9 cellular contexts compared by ENCODE assay signal in genomic region chr16:9092963-9093477, GRCh38. TPM values are rescaled to one million over a fixed set of nuclear protein-coding genes. Genes with fewer than 3 reads are reported as not detected.
DNase-seq lines count a peak whose midpoint lies in the region; ATAC-seq, FAIRE-seq and TF ChIP-seq lines count a peak whose summit lies in the region.
"Had no signal": no experiment of that assay in that cellular context is flagged by ENCODE, and none has a peak within 500 bp of the region (broad histone marks: within the 10 kb centered on the region; RNA-seq: fewer than 3 reads in every experiment).

No MANE protein-coding gene starts in this region.

- no peak overlapping the region for H2AFZ ChIP-seq in astrocyte (ENCODE audit: low read depth, low read length)

- peaks cover 23% of the 10 kb centered on the region for H3K4me1 Mint-ChIP-seq in astrocyte (ENCODE audit: low read depth, unreplicated experiment)

- no peaks in the 10 kb centered on the region for H3K27me3 Mint-ChIP-seq in astrocyte (ENCODE audit: low read depth, unreplicated experiment)

- H3K4me3 Mint-ChIP-seq in astrocyte (ENCODE audit: unreplicated experiment), result peak overlapping the region; percentile 99

- H3K4me2 ChIP-seq in astrocyte (ENCODE audit: low read length), result peak overlapping the region; percentile 94

- DNase-seq in NT2/D1 (ENCODE audit: low read depth, low spot score), result no peak
- DNase-seq in astrocyte (ENCODE audit: low read depth), result no peak
- peak; percentile 57 for DNase-seq in islet precursor cell
- DNase-seq in stimulated activated CD8-positive, alpha-beta memory T cell treated with anti-CD3 and anti-CD28 coated beads, Interleukin-4, amount 100 ng/mL, for 48 hours, result peak; percentile 54
- DNase-seq in MV-4-11 (lab: John Stamatoyannopoulos, UW), result no peak
- DNase-seq in GM20000 (ENCODE audit: low spot score), result no peak

- H3K27ac Mint-ChIP-seq in astrocyte (ENCODE audit: unreplicated experiment), result peak overlapping the region; percentile 99

- H4K20me1 ChIP-seq in astrocyte (ENCODE audit: insufficient read depth, low read length), result peaks cover 56% of the 10 kb centered on the region

- peak overlapping the region; percentile 89 for H3K27ac ChIP-seq in astrocyte (ENCODE audit: low read depth, low read length)

- H3K4me3 ChIP-seq in GM08714 (ENCODE audit: low read length) (peak overlapping the region; percentile 86), NT2/D1 (ENCODE audit: insufficient read length, low read depth) (peak overlapping the region; percentile 99), astrocyte (ENCODE audit: insufficient read depth, low read depth, low read length) (peak overlapping the region; percentile 80)

- H3K9me3 ChIP-seq in NT2/D1 (ENCODE audit: insufficient read depth, low read length) (no peaks in the 10 kb centered on the region), astrocyte (ENCODE audit: insufficient read depth, low read depth, low read length) (no peaks in the 10 kb centered on the region)

- H3K4me1 ChIP-seq in NT2/D1 (ENCODE audit: insufficient read depth, insufficient read length) (no peaks in the 10 kb centered on the region), astrocyte (ENCODE audit: insufficient read depth, low read length) (peaks cover 30% of the 10 kb centered on the region)

- H3K27me3 ChIP-seq in NT2/D1 (ENCODE audit: insufficient read depth, insufficient read length) (no peaks in the 10 kb centered on the region), astrocyte (ENCODE audit: insufficient read depth, low read length) (no peaks in the 10 kb centered on the region)

- TF ChIP-seq CTCF in astrocyte (IDR thresholded peaks at IDR 0.05; ENCODE audit: insufficient read depth, low read depth, low read length) (no peak), GM20000 (IDR thresholded peaks at IDR 0.05; ENCODE audit: extremely low read depth, missing control alignments) (no peak)

- FAIRE-seq in astrocyte (lab: Jason Lieb, UNC), result no peak
- FAIRE-seq: TTC549 had no signal

- peaks cover 18% of the 10 kb centered on the region for H3K36me3 Mint-ChIP-seq in astrocyte (ENCODE audit: low read depth, unreplicated experiment)

- peaks cover 65% of the 10 kb centered on the region for H3K79me2 ChIP-seq in astrocyte (ENCODE audit: insufficient read depth, low read length)

- no peaks in the 10 kb centered on the region for H3K9me3 Mint-ChIP-seq in astrocyte (ENCODE audit: unreplicated experiment)

- peaks cover 53% of the 10 kb centered on the region for H3K36me3 ChIP-seq in NT2/D1 (ENCODE audit: insufficient read depth, insufficient read length, low read length)
- peaks cover 9% of the 10 kb centered on the region for H3K36me3 ChIP-seq in astrocyte (ENCODE audit: insufficient read depth, low read length)

- H3K9ac ChIP-seq in NT2/D1 (ENCODE audit: insufficient read length, low read depth) (peak overlapping the region; percentile 100), astrocyte (ENCODE audit: low read length) (peak overlapping the region; percentile 91)

- ATAC-seq in GM21447 (IDR thresholded peaks at IDR 0.05; ENCODE audit: unreplicated experiment), result no peak

RNA-seq across cellular contexts. Expression of gene HAPSTR1, which starts 1.6 kb away (rescaled TPM):
- total RNA-seq in astrocyte, result 97.7 and 99.5 TPM in 2 replicates

Comparison
In these comparisons a context has a peak if more than half of its experiments do, and no peak if none do; other contexts are left out.
1. DNase-seq: peak in islet precursor cell (single experiment) and stimulated activated CD8-positive, alpha-beta memory T cell treated with anti-CD3 and anti-CD28 coated beads, Interleukin-4, amount 100 ng/mL, for 48 hours (single experiment); none in NT2/D1 (single experiment), astrocyte (single experiment), MV-4-11 (single experiment) and GM20000 (single experiment).
2. Peak in every context shown above with its lines, with median percentiles within 50 percentile points of each other: H3K4me3 ChIP-seq.